1 cellular context compared by ENCODE assay signal in genomic region chr6:44275271-44275748, GRCh38.
TF ChIP-seq lines count a peak whose summit lies in the region.

No MANE protein-coding gene starts in this region.

TF ChIP-seq in SK-N-SH treated with all-trans-retinoic acid at 6 μM for 48 hours, 23 proteins besides CTCF, POLR2A, EP300 and RAD21 (continued from another document):
- TF ChIP-seq POU6F1 (CRISPR knock-in tag; IDR thresholded peaks at IDR 0.05; ENCODE audit: borderline replicate concordance, low read depth), result no peak
- TF ChIP-seq CSDC2 (CRISPR knock-in tag; IDR thresholded peaks at IDR 0.05), result no peak
- TF ChIP-seq ZFP3 (CRISPR knock-in tag; IDR thresholded peaks at IDR 0.05), result no peak
- no peak for TF ChIP-seq TOX (CRISPR knock-in tag; IDR thresholded peaks at IDR 0.05; ENCODE audit: borderline replicate concordance)
- TF ChIP-seq ARNTL (CRISPR knock-in tag; IDR thresholded peaks at IDR 0.05; ENCODE audit: borderline replicate concordance, low read depth), result no peak
- TF ChIP-seq RARB (CRISPR knock-in tag; IDR thresholded peaks at IDR 0.05), result no peak
- no peak for TF ChIP-seq CSRNP3 (CRISPR knock-in tag; IDR thresholded peaks at IDR 0.05)
- no peak for TF ChIP-seq ESRRG (CRISPR knock-in tag; IDR thresholded peaks at IDR 0.05)
- TF ChIP-seq TCF4 (CRISPR knock-in tag; IDR thresholded peaks at IDR 0.05; ENCODE audit: borderline replicate concordance), result no peak
- TF ChIP-seq GLIS3 (CRISPR knock-in tag; IDR thresholded peaks at IDR 0.05), result no peak
- TF ChIP-seq, protein P1, sequence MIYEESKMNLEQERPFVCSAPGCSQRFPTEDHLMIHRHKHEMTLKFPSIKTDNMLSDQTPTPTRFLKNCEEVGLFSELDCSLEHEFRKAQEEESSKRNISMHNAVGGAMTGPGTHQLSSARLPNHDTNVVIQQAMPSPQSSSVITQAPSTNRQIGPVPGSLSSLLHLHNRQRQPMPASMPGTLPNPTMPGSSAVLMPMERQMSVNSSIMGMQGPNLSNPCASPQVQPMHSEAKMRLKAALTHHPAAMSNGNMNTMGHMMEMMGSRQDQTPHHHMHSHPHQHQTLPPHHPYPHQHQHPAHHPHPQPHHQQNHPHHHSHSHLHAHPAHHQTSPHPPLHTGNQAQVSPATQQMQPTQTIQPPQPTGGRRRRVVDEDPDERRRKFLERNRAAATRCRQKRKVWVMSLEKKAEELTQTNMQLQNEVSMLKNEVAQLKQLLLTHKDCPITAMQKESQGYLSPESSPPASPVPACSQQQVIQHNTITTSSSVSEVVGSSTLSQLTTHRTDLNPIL (CRISPR knock-in tag; IDR thresholded peaks at IDR 0.05; ENCODE audit: low read depth), result no peak
- no peak for TF ChIP-seq ZC3H10 (CRISPR knock-in tag; IDR thresholded peaks at IDR 0.05)
